1 cellular context compared by ENCODE assay signal in the genomic region with DNA sequence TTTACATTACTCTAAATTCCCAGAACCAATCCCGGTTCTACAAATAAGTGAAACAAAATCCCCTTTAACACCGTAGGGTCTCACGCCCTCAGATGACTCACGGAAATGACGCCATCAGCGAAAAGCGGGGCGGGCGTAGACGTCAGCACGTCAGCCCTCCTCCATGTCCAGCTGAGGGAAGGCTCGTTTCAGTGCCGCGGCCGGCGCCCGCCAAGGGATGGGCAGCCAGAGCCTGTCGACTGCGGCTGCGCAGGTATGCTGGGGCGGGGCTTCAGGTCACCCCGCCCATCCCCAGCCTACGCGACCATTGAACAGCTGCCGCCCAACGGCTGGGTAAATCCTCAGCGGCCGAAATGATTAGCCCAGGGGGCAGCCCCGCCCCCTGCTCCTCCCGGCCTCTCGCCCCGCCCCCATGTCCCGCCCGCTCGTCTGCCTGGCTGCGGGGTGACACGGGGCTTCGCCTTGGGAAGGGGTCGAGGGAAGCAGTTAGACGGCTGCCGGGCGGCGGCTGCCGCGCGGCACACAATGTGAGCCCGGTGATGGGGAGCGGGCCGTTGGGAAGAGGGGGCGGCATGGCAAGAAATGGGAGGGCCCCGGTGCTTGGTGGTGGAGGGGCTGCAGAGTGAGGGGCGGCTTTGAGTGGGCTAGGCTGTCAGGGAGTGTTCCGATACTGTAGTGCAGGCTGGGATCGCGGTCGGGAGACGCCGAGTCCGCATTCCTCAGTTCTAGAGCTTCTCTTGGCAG.
TF ChIP-seq lines count a peak whose summit lies in the region.

A gene (plus strand): TSS at position 420 of the 744 bp plus-strand sequence. CDS start 1,510 bp downstream, outside the sequence.

TF ChIP-seq in HEK293, 187 proteins besides CTCF, POLR2A, EP300 and RAD21 (continued from another document and continues in another):
- TF ChIP-seq, protein P1, sequence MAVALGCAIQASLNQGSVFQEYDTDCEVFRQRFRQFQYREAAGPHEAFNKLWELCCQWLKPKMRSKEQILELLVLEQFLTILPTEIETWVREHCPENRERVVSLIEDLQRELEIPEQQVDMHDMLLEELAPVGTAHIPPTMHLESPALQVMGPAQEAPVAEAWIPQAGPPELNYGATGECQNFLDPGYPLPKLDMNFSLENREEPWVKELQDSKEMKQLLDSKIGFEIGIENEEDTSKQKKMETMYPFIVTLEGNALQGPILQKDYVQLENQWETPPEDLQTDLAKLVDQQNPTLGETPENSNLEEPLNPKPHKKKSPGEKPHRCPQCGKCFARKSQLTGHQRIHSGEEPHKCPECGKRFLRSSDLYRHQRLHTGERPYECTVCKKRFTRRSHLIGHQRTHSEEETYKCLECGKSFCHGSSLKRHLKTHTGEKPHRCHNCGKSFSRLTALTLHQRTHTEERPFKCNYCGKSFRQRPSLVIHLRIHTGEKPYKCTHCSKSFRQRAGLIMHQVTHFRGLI (tag by site-specific recombination; IDR thresholded peaks at IDR 0.05) = no peak
- TF ChIP-seq, protein P2, sequence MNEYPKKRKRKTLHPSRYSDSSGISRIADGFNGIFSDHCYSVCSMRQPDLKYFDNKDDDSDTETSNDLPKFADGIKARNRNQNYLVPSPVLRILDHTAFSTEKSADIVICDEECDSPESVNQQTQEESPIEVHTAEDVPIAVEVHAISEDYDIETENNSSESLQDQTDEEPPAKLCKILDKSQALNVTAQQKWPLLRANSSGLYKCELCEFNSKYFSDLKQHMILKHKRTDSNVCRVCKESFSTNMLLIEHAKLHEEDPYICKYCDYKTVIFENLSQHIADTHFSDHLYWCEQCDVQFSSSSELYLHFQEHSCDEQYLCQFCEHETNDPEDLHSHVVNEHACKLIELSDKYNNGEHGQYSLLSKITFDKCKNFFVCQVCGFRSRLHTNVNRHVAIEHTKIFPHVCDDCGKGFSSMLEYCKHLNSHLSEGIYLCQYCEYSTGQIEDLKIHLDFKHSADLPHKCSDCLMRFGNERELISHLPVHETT (tag by site-specific recombination; IDR thresholded peaks at IDR 0.05) = no peak
- TF ChIP-seq ZNF76 (tag by site-specific recombination; IDR thresholded peaks at IDR 0.05; ENCODE audit: borderline replicate concordance, low read depth) (peak; percentile 82), ZNF121 (tag by site-specific recombination; IDR thresholded peaks at IDR 0.05) (no peak), ZNF133 (tag by site-specific recombination; IDR thresholded peaks at IDR 0.05) (no peak), ZNF548 (tag by site-specific recombination; IDR thresholded peaks at IDR 0.05) (no peak), ZNF571 (tag by site-specific recombination; IDR thresholded peaks at IDR 0.05) (no peak), ZNF10 (tag by site-specific recombination; IDR thresholded peaks at IDR 0.05) (no peak), ZNF677 (tag by site-specific recombination; IDR thresholded peaks at IDR 0.05) (no peak), ZNF221 (tag by site-specific recombination; IDR thresholded peaks at IDR 0.05; ENCODE audit: borderline replicate concordance) (no peak), ZNF837 (tag by site-specific recombination; IDR thresholded peaks at IDR 0.05) (no peak), SCRT1 (tag by site-specific recombination; IDR thresholded peaks at IDR 0.05; ENCODE audit: borderline replicate concordance) (no peak), ZNF366 (tag by site-specific recombination; conservative IDR thresholded peaks at IDR 0.05) (0 out of 2 replicates have a peak, but pooled peaks have one; percentile 27), ZNF202 (tag by site-specific recombination; IDR thresholded peaks at IDR 0.05; ENCODE audit: borderline replicate concordance) (no peak), GFI1B (tag by site-specific recombination; IDR thresholded peaks at IDR 0.05) (no peak), ZNF658 (tag by site-specific recombination; IDR thresholded peaks at IDR 0.05) (no peak), ZNF785 (tag by site-specific recombination; IDR thresholded peaks at IDR 0.05) (no peak), YY1 (tag by site-specific recombination; IDR thresholded peaks at IDR 0.05) (no peak), ZNF558 (tag by site-specific recombination; IDR thresholded peaks at IDR 0.05) (no peak), ZNF184 (tag by site-specific recombination; IDR thresholded peaks at IDR 0.05) (no peak), ZSCAN16 (tag by site-specific recombination; IDR thresholded peaks at IDR 0.05) (no peak), SP3 (tag by site-specific recombination; IDR thresholded peaks at IDR 0.05) (peak; percentile 94), ZNF777 (tag by site-specific recombination; IDR thresholded peaks at IDR 0.05; ENCODE audit: borderline replicate concordance) (peak; percentile 99), GLIS2 (tag by site-specific recombination; IDR thresholded peaks at IDR 0.05) (0 out of 2 replicates have a peak, but pooled peaks have one; percentile 42), ZNF394 (tag by site-specific recombination; IDR thresholded peaks at IDR 0.05; ENCODE audit: borderline replicate concordance) (no peak), ZNF416 (tag by site-specific recombination; IDR thresholded peaks at IDR 0.05) (no peak), ZNF561 (tag by site-specific recombination; IDR thresholded peaks at IDR 0.05; ENCODE audit: borderline replicate concordance) (peak; percentile 49; the same call in 1 of the 2 replicates), IKZF3 (tag by site-specific recombination; IDR thresholded peaks at IDR 0.05) (no peak), SCRT2 (tag by site-specific recombination; IDR thresholded peaks at IDR 0.05) (no peak), ZNF747 (tag by site-specific recombination; IDR thresholded peaks at IDR 0.05) (no peak)
- TF ChIP-seq, protein P3, sequence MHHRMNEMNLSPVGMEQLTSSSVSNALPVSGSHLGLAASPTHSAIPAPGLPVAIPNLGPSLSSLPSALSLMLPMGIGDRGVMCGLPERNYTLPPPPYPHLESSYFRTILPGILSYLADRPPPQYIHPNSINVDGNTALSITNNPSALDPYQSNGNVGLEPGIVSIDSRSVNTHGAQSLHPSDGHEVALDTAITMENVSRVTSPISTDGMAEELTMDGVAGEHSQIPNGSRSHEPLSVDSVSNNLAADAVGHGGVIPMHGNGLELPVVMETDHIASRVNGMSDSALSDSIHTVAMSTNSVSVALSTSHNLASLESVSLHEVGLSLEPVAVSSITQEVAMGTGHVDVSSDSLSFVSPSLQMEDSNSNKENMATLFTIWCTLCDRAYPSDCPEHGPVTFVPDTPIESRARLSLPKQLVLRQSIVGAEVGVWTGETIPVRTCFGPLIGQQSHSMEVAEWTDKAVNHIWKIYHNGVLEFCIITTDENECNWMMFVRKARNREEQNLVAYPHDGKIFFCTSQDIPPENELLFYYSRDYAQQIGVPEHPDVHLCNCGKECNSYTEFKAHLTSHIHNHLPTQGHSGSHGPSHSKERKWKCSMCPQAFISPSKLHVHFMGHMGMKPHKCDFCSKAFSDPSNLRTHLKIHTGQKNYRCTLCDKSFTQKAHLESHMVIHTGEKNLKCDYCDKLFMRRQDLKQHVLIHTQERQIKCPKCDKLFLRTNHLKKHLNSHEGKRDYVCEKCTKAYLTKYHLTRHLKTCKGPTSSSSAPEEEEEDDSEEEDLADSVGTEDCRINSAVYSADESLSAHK (tag by site-specific recombination; IDR thresholded peaks at IDR 0.05) = no peak
- TF ChIP-seq, protein P4, sequence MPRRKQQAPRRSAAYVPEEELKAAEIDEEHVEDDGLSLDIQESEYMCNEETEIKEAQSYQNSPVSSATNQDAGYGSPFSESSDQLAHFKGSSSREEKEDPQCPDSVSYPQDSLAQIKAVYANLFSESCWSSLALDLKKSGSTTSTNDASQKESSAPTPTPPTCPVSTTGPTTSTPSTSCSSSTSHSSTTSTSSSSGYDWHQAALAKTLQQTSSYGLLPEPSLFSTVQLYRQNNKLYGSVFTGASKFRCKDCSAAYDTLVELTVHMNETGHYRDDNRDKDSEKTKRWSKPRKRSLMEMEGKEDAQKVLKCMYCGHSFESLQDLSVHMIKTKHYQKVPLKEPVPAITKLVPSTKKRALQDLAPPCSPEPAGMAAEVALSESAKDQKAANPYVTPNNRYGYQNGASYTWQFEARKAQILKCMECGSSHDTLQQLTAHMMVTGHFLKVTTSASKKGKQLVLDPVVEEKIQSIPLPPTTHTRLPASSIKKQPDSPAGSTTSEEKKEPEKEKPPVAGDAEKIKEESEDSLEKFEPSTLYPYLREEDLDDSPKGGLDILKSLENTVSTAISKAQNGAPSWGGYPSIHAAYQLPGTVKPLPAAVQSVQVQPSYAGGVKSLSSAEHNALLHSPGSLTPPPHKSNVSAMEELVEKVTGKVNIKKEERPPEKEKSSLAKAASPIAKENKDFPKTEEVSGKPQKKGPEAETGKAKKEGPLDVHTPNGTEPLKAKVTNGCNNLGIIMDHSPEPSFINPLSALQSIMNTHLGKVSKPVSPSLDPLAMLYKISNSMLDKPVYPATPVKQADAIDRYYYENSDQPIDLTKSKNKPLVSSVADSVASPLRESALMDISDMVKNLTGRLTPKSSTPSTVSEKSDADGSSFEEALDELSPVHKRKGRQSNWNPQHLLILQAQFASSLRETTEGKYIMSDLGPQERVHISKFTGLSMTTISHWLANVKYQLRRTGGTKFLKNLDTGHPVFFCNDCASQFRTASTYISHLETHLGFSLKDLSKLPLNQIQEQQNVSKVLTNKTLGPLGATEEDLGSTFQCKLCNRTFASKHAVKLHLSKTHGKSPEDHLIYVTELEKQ (tag by site-specific recombination; IDR thresholded peaks at IDR 0.05; ENCODE audit: borderline replicate concordance) = no peak
- TF ChIP-seq, protein P5, sequence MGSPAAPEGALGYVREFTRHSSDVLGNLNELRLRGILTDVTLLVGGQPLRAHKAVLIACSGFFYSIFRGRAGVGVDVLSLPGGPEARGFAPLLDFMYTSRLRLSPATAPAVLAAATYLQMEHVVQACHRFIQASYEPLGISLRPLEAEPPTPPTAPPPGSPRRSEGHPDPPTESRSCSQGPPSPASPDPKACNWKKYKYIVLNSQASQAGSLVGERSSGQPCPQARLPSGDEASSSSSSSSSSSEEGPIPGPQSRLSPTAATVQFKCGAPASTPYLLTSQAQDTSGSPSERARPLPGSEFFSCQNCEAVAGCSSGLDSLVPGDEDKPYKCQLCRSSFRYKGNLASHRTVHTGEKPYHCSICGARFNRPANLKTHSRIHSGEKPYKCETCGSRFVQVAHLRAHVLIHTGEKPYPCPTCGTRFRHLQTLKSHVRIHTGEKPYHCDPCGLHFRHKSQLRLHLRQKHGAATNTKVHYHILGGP (tag by site-specific recombination; IDR thresholded peaks at IDR 0.05) = no peak
- TF ChIP-seq, protein P6, sequence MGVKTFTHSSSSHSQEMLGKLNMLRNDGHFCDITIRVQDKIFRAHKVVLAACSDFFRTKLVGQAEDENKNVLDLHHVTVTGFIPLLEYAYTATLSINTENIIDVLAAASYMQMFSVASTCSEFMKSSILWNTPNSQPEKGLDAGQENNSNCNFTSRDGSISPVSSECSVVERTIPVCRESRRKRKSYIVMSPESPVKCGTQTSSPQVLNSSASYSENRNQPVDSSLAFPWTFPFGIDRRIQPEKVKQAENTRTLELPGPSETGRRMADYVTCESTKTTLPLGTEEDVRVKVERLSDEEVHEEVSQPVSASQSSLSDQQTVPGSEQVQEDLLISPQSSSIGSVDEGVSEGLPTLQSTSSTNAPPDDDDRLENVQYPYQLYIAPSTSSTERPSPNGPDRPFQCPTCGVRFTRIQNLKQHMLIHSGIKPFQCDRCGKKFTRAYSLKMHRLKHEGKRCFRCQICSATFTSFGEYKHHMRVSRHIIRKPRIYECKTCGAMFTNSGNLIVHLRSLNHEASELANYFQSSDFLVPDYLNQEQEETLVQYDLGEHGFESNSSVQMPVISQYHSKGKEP (tag by site-specific recombination; IDR thresholded peaks at IDR 0.05) = no peak
- TF ChIP-seq, protein P7, sequence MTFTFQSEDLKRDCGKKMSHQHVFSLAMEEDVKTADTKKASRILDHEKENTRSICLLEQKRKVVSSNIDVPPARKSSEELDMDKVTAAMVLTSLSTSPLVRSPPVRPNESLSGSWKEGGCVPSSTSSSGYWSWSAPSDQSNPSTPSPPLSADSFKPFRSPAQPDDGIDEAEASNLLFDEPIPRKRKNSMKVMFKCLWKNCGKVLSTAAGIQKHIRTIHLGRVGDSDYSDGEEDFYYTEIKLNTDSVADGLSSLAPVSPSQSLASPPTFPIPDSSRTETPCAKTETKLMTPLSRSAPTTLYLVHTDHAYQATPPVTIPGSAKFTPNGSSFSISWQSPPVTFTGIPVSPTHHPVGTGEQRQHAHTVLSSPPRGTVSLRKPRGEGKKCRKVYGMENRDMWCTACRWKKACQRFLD (tag by site-specific recombination; IDR thresholded peaks at IDR 0.05) = no peak
- TF ChIP-seq, protein P8, sequence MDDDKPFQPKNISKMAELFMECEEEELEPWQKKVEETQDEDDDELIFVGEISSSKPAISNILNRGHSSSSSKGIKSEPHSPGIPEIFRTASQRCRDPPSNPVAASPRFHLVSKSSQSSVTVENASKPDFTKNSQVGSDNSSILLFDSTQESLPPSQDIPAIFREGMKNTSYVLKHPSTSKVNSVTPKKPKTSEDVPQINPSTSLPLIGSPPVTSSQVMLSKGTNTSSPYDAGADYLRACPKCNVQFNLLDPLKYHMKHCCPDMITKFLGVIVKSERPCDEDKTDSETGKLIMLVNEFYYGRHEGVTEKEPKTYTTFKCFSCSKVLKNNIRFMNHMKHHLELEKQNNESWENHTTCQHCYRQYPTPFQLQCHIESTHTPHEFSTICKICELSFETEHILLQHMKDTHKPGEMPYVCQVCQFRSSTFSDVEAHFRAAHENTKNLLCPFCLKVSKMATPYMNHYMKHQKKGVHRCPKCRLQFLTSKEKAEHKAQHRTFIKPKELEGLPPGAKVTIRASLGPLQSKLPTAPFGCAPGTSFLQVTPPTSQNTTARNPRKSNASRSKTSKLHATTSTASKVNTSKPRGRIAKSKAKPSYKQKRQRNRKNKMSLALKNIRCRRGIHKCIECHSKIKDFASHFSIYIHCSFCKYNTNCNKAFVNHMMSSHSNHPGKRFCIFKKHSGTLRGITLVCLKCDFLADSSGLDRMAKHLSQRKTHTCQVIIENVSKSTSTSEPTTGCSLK (tag by site-specific recombination; IDR thresholded peaks at IDR 0.05) = no peak
- TF ChIP-seq, protein P9, sequence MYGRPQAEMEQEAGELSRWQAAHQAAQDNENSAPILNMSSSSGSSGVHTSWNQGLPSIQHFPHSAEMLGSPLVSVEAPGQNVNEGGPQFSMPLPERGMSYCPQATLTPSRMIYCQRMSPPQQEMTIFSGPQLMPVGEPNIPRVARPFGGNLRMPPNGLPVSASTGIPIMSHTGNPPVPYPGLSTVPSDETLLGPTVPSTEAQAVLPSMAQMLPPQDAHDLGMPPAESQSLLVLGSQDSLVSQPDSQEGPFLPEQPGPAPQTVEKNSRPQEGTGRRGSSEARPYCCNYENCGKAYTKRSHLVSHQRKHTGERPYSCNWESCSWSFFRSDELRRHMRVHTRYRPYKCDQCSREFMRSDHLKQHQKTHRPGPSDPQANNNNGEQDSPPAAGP (tag by site-specific recombination; IDR thresholded peaks at IDR 0.05) = peak; percentile 30; the same call in 1 of the 2 replicates
- TF ChIP-seq, protein P10, sequence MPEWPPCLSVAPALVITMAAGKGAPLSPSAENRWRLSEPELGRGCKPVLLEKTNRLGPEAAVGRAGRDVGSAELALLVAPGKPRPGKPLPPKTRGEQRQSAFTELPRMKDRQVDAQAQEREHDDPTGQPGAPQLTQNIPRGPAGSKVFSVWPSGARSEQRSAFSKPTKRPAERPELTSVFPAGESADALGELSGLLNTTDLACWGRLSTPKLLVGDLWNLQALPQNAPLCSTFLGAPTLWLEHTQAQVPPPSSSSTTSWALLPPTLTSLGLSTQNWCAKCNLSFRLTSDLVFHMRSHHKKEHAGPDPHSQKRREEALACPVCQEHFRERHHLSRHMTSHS (tag by site-specific recombination; IDR thresholded peaks at IDR 0.05) = no peak
